Comparison of ENCODE assay signal across 3 cellular contexts in the genomic region with DNA sequence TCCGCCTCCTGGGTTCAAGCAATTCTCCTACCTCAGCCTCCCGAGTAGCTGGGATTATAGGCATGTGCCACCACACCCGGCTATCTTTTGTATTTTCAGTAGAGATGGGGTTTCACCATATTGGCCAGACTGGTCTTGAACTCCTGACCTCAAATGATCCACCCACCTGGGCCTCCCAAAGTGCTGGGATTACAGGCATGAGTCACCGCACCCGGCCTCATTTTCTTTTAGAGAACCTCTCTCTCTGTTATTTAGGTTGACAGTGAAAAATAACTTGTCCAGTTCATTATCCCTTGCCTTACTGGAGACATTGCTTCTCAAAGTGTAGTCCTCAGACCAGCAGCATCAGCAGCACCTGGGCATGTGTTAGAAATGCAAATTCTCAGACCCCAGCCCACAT. TPM values are rescaled to one million over a fixed set of nuclear protein-coding genes. Genes with fewer than 3 reads are reported as not detected.
"Had no signal": no experiment of that assay in that cellular context is flagged by ENCODE, and none has a peak within 500 bp of the region (broad histone marks: within the 10 kb centered on the region; RNA-seq: fewer than 3 reads in every experiment).

No MANE protein-coding gene starts in this region.

RNA-seq across cellular contexts. Expression of a gene that starts 25.4 kb away (rescaled TPM):
- total RNA-seq: HT-29 had no signal
- polyA plus RNA-seq: GM23248, IgD-negative memory B cell had no signal
